In the genomic region with DNA sequence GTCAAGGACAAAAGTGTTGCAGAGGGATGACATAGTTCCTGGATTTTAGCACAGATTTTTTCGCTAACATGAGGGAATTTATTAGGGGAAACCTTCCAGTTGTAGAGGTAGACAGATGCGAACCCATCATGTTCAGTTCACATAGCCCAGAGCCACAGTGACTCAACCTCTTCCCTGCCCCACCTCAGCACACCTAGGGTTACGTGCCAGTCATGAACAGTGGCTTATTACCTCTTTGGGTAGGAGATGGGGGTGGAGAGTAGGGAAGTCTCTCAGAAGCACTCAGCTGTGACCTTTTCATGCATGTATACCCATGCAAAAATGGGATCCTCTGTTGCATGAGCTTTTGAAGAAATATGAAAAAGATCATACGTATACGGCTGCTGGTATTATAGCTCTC, we compare ENCODE assay signal across 1 cellular context.
TF ChIP-seq lines count a peak whose summit lies in the region.

No MANE protein-coding gene starts in this region.

TF ChIP-seq in IMR-90, 13 proteins besides CTCF, POLR2A, EP300 and RAD21:
- TF ChIP-seq BHLHE40 (IDR thresholded peaks at IDR 0.05; ENCODE audit: low read depth, low read length) (no peak), SMC3 (IDR thresholded peaks at IDR 0.05; ENCODE audit: low read depth, low read length) (no peak), RCOR1 (IDR thresholded peaks at IDR 0.05; ENCODE audit: insufficient replicate concordance, low read length) (no peak), ELK1 (IDR thresholded peaks at IDR 0.05; ENCODE audit: borderline replicate concordance, low read depth, low read length) (no peak), MXI1 (IDR thresholded peaks at IDR 0.05; ENCODE audit: borderline replicate concordance, low read depth, low read length) (no peak), MAFK (IDR thresholded peaks at IDR 0.05; ENCODE audit: low read depth, low read length) (no peak), USF2 (IDR thresholded peaks at IDR 0.05; ENCODE audit: low read depth, low read length) (no peak), MAZ (IDR thresholded peaks at IDR 0.05; ENCODE audit: borderline replicate concordance, low read depth, low read length) (no peak), FOS (IDR thresholded peaks at IDR 0.05; ENCODE audit: low read depth, low read length) (no peak), NFE2L2 (IDR thresholded peaks at IDR 0.05; ENCODE audit: low read depth, low read length) (no peak), CHD1 (IDR thresholded peaks at IDR 0.05; ENCODE audit: low read depth, low read length) (no peak)
